In the genomic region with DNA sequence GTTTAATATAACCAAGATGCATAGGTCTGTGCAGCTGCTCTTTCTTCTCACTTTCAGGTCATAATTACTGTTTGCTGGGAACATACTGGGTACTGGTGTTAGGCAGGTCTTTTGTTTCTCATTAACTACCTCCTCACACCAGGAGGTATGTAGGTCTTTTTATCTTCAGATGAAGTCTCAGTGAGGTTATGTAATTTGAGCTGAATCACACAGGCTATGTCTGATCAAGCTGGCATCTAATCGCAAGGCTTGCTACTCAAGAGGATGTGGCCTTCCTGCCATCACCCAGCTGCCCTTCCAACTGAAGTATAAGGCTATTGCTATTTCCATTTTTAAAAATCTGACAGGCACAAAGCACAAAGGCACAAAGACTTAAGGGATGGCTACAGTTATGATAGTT, we compare ENCODE assay signal across 14 cellular contexts.
DNase-seq lines count a peak whose midpoint lies in the region; ATAC-seq and TF ChIP-seq lines count a peak whose summit lies in the region.
"Had no signal": no experiment of that assay in that cellular context is flagged by ENCODE, and none has a peak within 500 bp of the region (broad histone marks: within the 10 kb centered on the region; RNA-seq: fewer than 3 reads in every experiment).

No MANE protein-coding gene starts in this region.

- H3K18ac ChIP-seq in H9 (ENCODE audit: insufficient read length, low read depth, low read length) = no peak overlapping the region

- no peaks in the 10 kb centered on the region for H3K79me2 ChIP-seq in H9 (ENCODE audit: insufficient read depth, low read length)

- no peaks in the 10 kb centered on the region for H3K23me2 ChIP-seq in H9 (ENCODE audit: insufficient read length, low read depth, low read length, poor library complexity, severe bottlenecking)

- no peaks in the 10 kb centered on the region for H4K20me1 ChIP-seq in H9 (ENCODE audit: control insufficient read depth, insufficient read depth, insufficient read length)

- peaks cover 5 to 8% of the 10 kb centered on the region in 2 experiments for H3K4me1 Mint-ChIP-seq in H9

- no peaks in the 10 kb centered on the region for H3K4me1 ChIP-seq in H9 (ENCODE audit: insufficient read depth, low read length)

- WGBS in H9 (ENCODE audit: extremely low coverage, insufficient read length, low lambda C conversion rate) = no CpG with 5 or more reads among the region's 1 CpG

- H3K4ac ChIP-seq in H9 (ENCODE audit: low read depth, low read length) = no peak overlapping the region

- no peak for TF ChIP-seq CTCF in kidney epithelial cell (IDR thresholded peaks at IDR 0.05; ENCODE audit: insufficient read depth, low read length, poor library complexity, severe bottlenecking)
- no peak for TF ChIP-seq CTCF in H9 (conservative IDR thresholded peaks at IDR 0.05)

- no peaks in the 10 kb centered on the region for H3K9me3 ChIP-seq in H9 (ENCODE audit: control insufficient read depth, low read depth, low read length)

- H2AFZ ChIP-seq in H9 (ENCODE audit: low read length) = no peak overlapping the region

- no peak for ATAC-seq in GM19452 (IDR thresholded peaks at IDR 0.05; ENCODE audit: unreplicated experiment)

- H3K23ac ChIP-seq in H9 (ENCODE audit: insufficient read length, low read depth, low read length) = no peak overlapping the region

- no peaks in the 10 kb centered on the region for H3K27me3 ChIP-seq in kidney epithelial cell (ENCODE audit: control insufficient read depth, insufficient read depth, low read length)
- no peaks in the 10 kb centered on the region for H3K27me3 ChIP-seq in H9 (ENCODE audit: insufficient read depth, low read length)

- peak overlapping the region in 1 of 3 experiments; percentile 78; a peak in 1 of 7 replicates for H3K27ac Mint-ChIP-seq in H9
- H3K27ac Mint-ChIP-seq: activated CD4-positive, alpha-beta memory T cell treated with anti-CD3 and anti-CD28 coated beads, Interleukin-2, amount 10 ng/mL, durations not matched to agents 7 days and 5 days had no signal

- H2BK12ac ChIP-seq in H9 (ENCODE audit: insufficient read length, low read depth, low read length) = no peak overlapping the region

- H4K5ac ChIP-seq in H9 (ENCODE audit: insufficient read length, low read depth, low read length) = no peak overlapping the region

- peaks cover 1% of the 10 kb centered on the region for H3K36me3 ChIP-seq in kidney epithelial cell (ENCODE audit: control insufficient read depth, insufficient read depth, low read length)

- no peaks in the 10 kb centered on the region for H3K9me3 Mint-ChIP-seq in H9

- H4K8ac ChIP-seq in H9 (replicated peaks; ENCODE audit: insufficient read length, low read depth, low read length) = no peak overlapping the region

- no peak overlapping the region for H2AK5ac ChIP-seq in H9 (ENCODE audit: insufficient read length, low read length)

- no peak overlapping the region for H2BK5ac ChIP-seq in H9 (ENCODE audit: insufficient read length, low read length)

- peaks cover 9% of the 10 kb centered on the region for H3K27me3 Mint-ChIP-seq in H9 (ENCODE audit: low read depth)
- H3K27me3 Mint-ChIP-seq: activated CD4-positive, alpha-beta memory T cell treated with anti-CD3 and anti-CD28 coated beads, Interleukin-2, amount 10 ng/mL, durations not matched to agents 7 days and 5 days had no signal

- no peak overlapping the region for H2BK120ac ChIP-seq in H9 (ENCODE audit: low read depth, low read length, poor library complexity, severe bottlenecking)

- H3K36me3 Mint-ChIP-seq in H9 (ENCODE audit: insufficient read depth in 1 of 3, low read depth in 3 of 3) = no peaks in the 10 kb centered on the region; a peak in 1 of 7 replicates

- no peak overlapping the region for H3K56ac ChIP-seq in H9 (ENCODE audit: insufficient read length, low read depth, low read length)

- DNase-seq in DMS 273 (lab: John Stamatoyannopoulos, UW; ENCODE audit: unreplicated experiment) = peak; percentile 11
- DNase-seq in DMS 273 treated with DMSO at 0.1 percent for 48 hours (lab: John Stamatoyannopoulos, UW) = no peak
- DNase-seq in NCI-H1092 (lab: John Stamatoyannopoulos, UW) = peak; percentile 72
- DNase-seq in NCI-H748 (lab: John Stamatoyannopoulos, UW; ENCODE audit: unreplicated experiment) = peak; percentile 95
- peak; percentile 73 for DNase-seq in kidney epithelial cell (ENCODE audit: low read depth)
- DNase-seq in H9 = no peak
- no peak for DNase-seq in 8988T
- DNase-seq: activated CD4-positive, alpha-beta memory T cell treated with anti-CD3 and anti-CD28 coated beads, Interleukin-2, amount 10 ng/mL, durations not matched to agents 7 days and 5 days; Karpas-422; trophoblast cell had no signal

- H2BK15ac ChIP-seq in H9 (ENCODE audit: low read depth, low read length) = no peak overlapping the region

- H3K79me1 ChIP-seq in H9 (ENCODE audit: insufficient read depth, low read depth, low read length, poor library complexity, severe bottlenecking) = no peaks in the 10 kb centered on the region

- H3K27ac ChIP-seq in H9 (ENCODE audit: insufficient read length, low read depth, low read length) = no peak overlapping the region
- H3K27ac ChIP-seq: 22Rv1, coronary artery had no signal

- no peak overlapping the region for H3K4me3 Mint-ChIP-seq in H9
- H3K4me3 Mint-ChIP-seq: activated CD4-positive, alpha-beta memory T cell treated with anti-CD3 and anti-CD28 coated beads, Interleukin-2, amount 10 ng/mL, durations not matched to agents 7 days and 5 days had no signal

- no peak overlapping the region for H3K4me2 ChIP-seq in H9 (ENCODE audit: insufficient read depth, insufficient read length, low read length)
- H3K4me2 ChIP-seq: smooth muscle cell had no signal

- no peak overlapping the region for H3K9ac ChIP-seq in H9 (ENCODE audit: extremely low read depth, insufficient read length, low read length)

- no peak overlapping the region for H3T11ph ChIP-seq in H9 (ENCODE audit: low read length)

- no peak overlapping the region for H2BK20ac ChIP-seq in H9 (ENCODE audit: low read depth, low read length, poor library complexity, severe bottlenecking)

- no peak overlapping the region for H4K91ac ChIP-seq in H9 (ENCODE audit: insufficient read length, low read depth, low read length)

- no peak overlapping the region for H3K4me3 ChIP-seq in kidney epithelial cell (ENCODE audit: low read depth, low read length)
- H3K4me3 ChIP-seq: coronary artery, smooth muscle cell had no signal

- no peak overlapping the region for H3K14ac ChIP-seq in H9 (ENCODE audit: insufficient read depth, low read length)

Comparison
In these comparisons a context has a peak if more than half of its experiments do, and no peak if none do; other contexts are left out.
1. DNase-seq: peak in DMS 273 (single experiment), NCI-H1092 (single experiment), NCI-H748 (single experiment) and kidney epithelial cell (single experiment); none in DMS 273 treated with DMSO at 0.1 percent for 48 hours (single experiment), H9 (single experiment) and 8988T (single experiment).